ENCODE assay signal across 8 cellular contexts in genomic region chr17:67824735-67825626, GRCh38. TPM values are rescaled to one million over a fixed set of nuclear protein-coding genes. Genes with fewer than 3 reads are reported as not detected.
DNase-seq lines count a peak whose midpoint lies in the region; ATAC-seq and TF ChIP-seq lines count a peak whose summit lies in the region.

Gene BPTF (plus strand): TSS chr17:67825503. CDS start chr17:67825725, 222 bp downstream.

- peak; percentile 93 for DNase-seq in GDM1 (lab: John Stamatoyannopoulos, UW)
- DNase-seq in H9: peak; percentile 96
- peak; percentile 88 for DNase-seq in M059J (ENCODE audit: low read depth)
- peak; percentile 36 for DNase-seq in SIG-M5 (lab: John Stamatoyannopoulos, UW)
- DNase-seq in activated gamma-delta T cell treated with Interleukin-2 at 50 U/mL for 16 hours: peak; percentile 90
- peak; percentile 66 to 71 for DNase-seq in foreskin keratinocyte
- peak; percentile 95 for DNase-seq in neuronal stem cell (ENCODE audit: low spot score)

- no peaks in the 10 kb centered on the region for H4K20me1 ChIP-seq in H9 (ENCODE audit: control insufficient read depth, insufficient read depth, insufficient read length)

- peak within 1 kb of the TSS; percentile 86 for H3K9ac ChIP-seq in H9 (ENCODE audit: extremely low read depth, insufficient read length, low read length)
- peak within 1 kb of the TSS; percentile 92 for H3K9ac ChIP-seq in neuronal stem cell (ENCODE audit: low read depth, low read length, poor library complexity)

- peaks cover 0 to 3% of the 10 kb centered on the region in 2 experiments; a peak in 1 of 5 replicates for H3K9me3 Mint-ChIP-seq in H9

- peaks cover 5% of the 10 kb centered on the region for H3K23me2 ChIP-seq in H9 (ENCODE audit: insufficient read length, low read depth, low read length, poor library complexity, severe bottlenecking)

- H3K27ac ChIP-seq in H9 (ENCODE audit: insufficient read length, low read depth, low read length): peak within 1 kb of the TSS; percentile 66
- no peak within 1 kb of the TSS for H3K27ac ChIP-seq in foreskin keratinocyte
- H3K27ac ChIP-seq in neuronal stem cell (replicated peaks; ENCODE audit: low read length): peak within 1 kb of the TSS; percentile 94

- H3K18ac ChIP-seq in H9 (ENCODE audit: insufficient read length, low read depth, low read length) (peak within 1 kb of the TSS; percentile 71), neuronal stem cell (ENCODE audit: low read length) (peak within 1 kb of the TSS; percentile 95)

- H3K14ac ChIP-seq in H9 (ENCODE audit: insufficient read depth, low read length): peak within 1 kb of the TSS; percentile 88
- no peak within 1 kb of the TSS for H3K14ac ChIP-seq in neuronal stem cell (ENCODE audit: low read length)

- H2AFZ ChIP-seq in H9 (ENCODE audit: low read length) (peak within 1 kb of the TSS; percentile 37), neuronal stem cell (ENCODE audit: low read length) (peak within 1 kb of the TSS; percentile 99)

- H3K4me3 Mint-ChIP-seq in H9: peak within 1 kb of the TSS; percentile 96 to 98

- peak; percentile 96 for TF ChIP-seq CTCF in H9 (conservative IDR thresholded peaks at IDR 0.05)
- TF ChIP-seq CTCF in foreskin keratinocyte (conservative IDR thresholded peaks at IDR 0.05): peak; percentile 99
- TF ChIP-seq CTCF in subcutaneous adipose tissue (IDR thresholded peaks at IDR 0.05; ENCODE audit: low read depth): no peak

- H3K27ac Mint-ChIP-seq in H9: peak within 1 kb of the TSS; percentile 98 to 100 (median 99)

- no peaks in the 10 kb centered on the region for H3K4me1 ChIP-seq in H9 (ENCODE audit: insufficient read depth, low read length)
- peaks cover 25% of the 10 kb centered on the region for H3K4me1 ChIP-seq in foreskin keratinocyte
- H3K4me1 ChIP-seq in neuronal stem cell (ENCODE audit: control insufficient read depth in 2 of 2, insufficient read depth in 1 of 2, low read depth in 1 of 2, low read length in 2 of 2): peaks cover 0 to 2% of the 10 kb centered on the region in 2 donors

- no peak within 1 kb of the TSS for H2BK20ac ChIP-seq in H9 (ENCODE audit: low read depth, low read length, poor library complexity, severe bottlenecking)

- H2BK15ac ChIP-seq in H9 (ENCODE audit: low read depth, low read length): no peak within 1 kb of the TSS
- H2BK15ac ChIP-seq in neuronal stem cell (ENCODE audit: low read length): peak within 1 kb of the TSS; percentile 26

- no CpG with 5 or more reads among the region's 88 CpGs for WGBS in H9 (ENCODE audit: extremely low coverage, insufficient read length, low lambda C conversion rate)
- no CpG with 5 or more reads among the region's 88 CpGs for WGBS in neuronal stem cell (ENCODE audit: extremely low coverage in 2 of 2, insufficient read length in 2 of 2, insufficient replicate concordance in 1 of 2), 2 donors

- peak within 1 kb of the TSS; percentile 13 for H3K56ac ChIP-seq in H9 (ENCODE audit: insufficient read length, low read depth, low read length)

- H3K27me3 ChIP-seq in H9 (ENCODE audit: insufficient read depth, low read length) (no peaks in the 10 kb centered on the region), foreskin keratinocyte (peaks cover 3% of the 10 kb centered on the region), neuronal stem cell (ENCODE audit: control insufficient read depth in 3 of 3, insufficient read depth in 3 of 3, low read depth in 1 of 3, low read length in 3 of 3) (no peaks in the 10 kb centered on the region)

- H2AK5ac ChIP-seq in H9 (ENCODE audit: insufficient read length, low read length) (no peak within 1 kb of the TSS), neuronal stem cell (ENCODE audit: low read depth, low read length) (peak within 1 kb of the TSS; percentile 25)

- H4K8ac ChIP-seq in H9 (replicated peaks; ENCODE audit: insufficient read length, low read depth, low read length) (no peak within 1 kb of the TSS), neuronal stem cell (ENCODE audit: low read depth, low read length) (no peak within 1 kb of the TSS)

- peak; percentile 92 for ATAC-seq in foreskin keratinocyte

- H3T11ph ChIP-seq in H9 (ENCODE audit: low read length): no peak within 1 kb of the TSS

- H3K36me3 Mint-ChIP-seq in H9 (ENCODE audit: insufficient read depth in 1 of 3, low read depth in 3 of 3): peaks cover 7 to 29% (median 18%) of the 10 kb centered on the region in 3 experiments; a peak in 6 of 7 replicates

- peaks cover 7% of the 10 kb centered on the region for H3K27me3 Mint-ChIP-seq in H9 (ENCODE audit: low read depth)

- H2BK120ac ChIP-seq in H9 (ENCODE audit: low read depth, low read length, poor library complexity, severe bottlenecking) (no peak within 1 kb of the TSS), neuronal stem cell (ENCODE audit: low read depth, low read length) (no peak within 1 kb of the TSS)

- H4K5ac ChIP-seq in H9 (ENCODE audit: insufficient read length, low read depth, low read length): peak within 1 kb of the TSS; percentile 19

- H3K36me3 ChIP-seq in neuronal stem cell (replicated peaks in 1 of 2; ENCODE audit: control insufficient read depth in 2 of 2, insufficient read depth in 2 of 2, low read length in 2 of 2): peaks cover 0 to 15% of the 10 kb centered on the region in 2 donors

- H3K79me1 ChIP-seq in H9 (ENCODE audit: insufficient read depth, low read depth, low read length, poor library complexity, severe bottlenecking) (no peaks in the 10 kb centered on the region), neuronal stem cell (ENCODE audit: low read depth, low read length) (no peaks in the 10 kb centered on the region)

- H3K4me3 ChIP-seq in neuronal stem cell (ENCODE audit: low read length in 2 of 2): peak within 1 kb of the TSS; percentile 90 to 98

- H3K4me1 Mint-ChIP-seq in H9: peaks cover 17 to 25% of the 10 kb centered on the region in 2 experiments

- peaks cover 21% of the 10 kb centered on the region; the same call in 1 of the 2 replicates for H3K79me2 ChIP-seq in H9 (ENCODE audit: insufficient read depth, low read length)

- H3K23ac ChIP-seq in H9 (ENCODE audit: insufficient read length, low read depth, low read length): no peak within 1 kb of the TSS
- H3K23ac ChIP-seq in neuronal stem cell (ENCODE audit: low read depth, low read length, poor library complexity): peak within 1 kb of the TSS; percentile 43

- H4K91ac ChIP-seq in H9 (ENCODE audit: insufficient read length, low read depth, low read length): no peak within 1 kb of the TSS
- H4K91ac ChIP-seq in neuronal stem cell (ENCODE audit: low read depth, low read length, poor library complexity): no peak within 1 kb of the TSS

- H3K9me3 ChIP-seq in H9 (ENCODE audit: control insufficient read depth, low read depth, low read length): no peaks in the 10 kb centered on the region
- no peaks in the 10 kb centered on the region for H3K9me3 ChIP-seq in neuronal stem cell (replicated peaks in 1 of 2; ENCODE audit: control insufficient read depth in 2 of 2, insufficient read depth in 1 of 2, low read depth in 1 of 2, low read length in 2 of 2)

- H3K4ac ChIP-seq in H9 (ENCODE audit: low read depth, low read length): no peak within 1 kb of the TSS
- peak within 1 kb of the TSS; percentile 90 for H3K4ac ChIP-seq in neuronal stem cell (ENCODE audit: low read length)

- peak within 1 kb of the TSS; percentile 79 for H3K4me2 ChIP-seq in H9 (ENCODE audit: insufficient read depth, insufficient read length, low read length)
- H3K4me2 ChIP-seq in neuronal stem cell (ENCODE audit: insufficient read depth, low read length, poor library complexity, severe bottlenecking): peak within 1 kb of the TSS; percentile 83

- no peak within 1 kb of the TSS for H2BK12ac ChIP-seq in H9 (ENCODE audit: insufficient read length, low read depth, low read length)
- no peak within 1 kb of the TSS for H2BK12ac ChIP-seq in neuronal stem cell (ENCODE audit: low read length)

- peak within 1 kb of the TSS; percentile 6 for H2BK5ac ChIP-seq in H9 (ENCODE audit: insufficient read length, low read length)
- no peak within 1 kb of the TSS for H2BK5ac ChIP-seq in neuronal stem cell (ENCODE audit: low read length)

RNA-seq across cellular contexts. Expression of gene BPTF, which starts in this region (rescaled TPM):
- total RNA-seq in H9 (2021) (201 and 203 TPM in 2 replicates), foreskin keratinocyte (39.7 and 41.6 TPM in 2 replicates), subcutaneous adipose tissue (10 to 100 TPM; 64.4 to 95.9 (median 77.5) TPM)
- 10.4 and 24.2 TPM in 2 replicates for total RNA-seq in M059J (2014; rRNA removed; shearing (Covaris generic))
- 10.3 and 11.6 TPM in 2 replicates for polyA plus RNA-seq in foreskin keratinocyte
- 106 TPM for polyA plus RNA-seq in neuronal stem cell (2013, experiment 1 of 2)
- polyA plus RNA-seq in neuronal stem cell (2013, experiment 2 of 2): 109 TPM

Comparison
In these comparisons a context has a peak if more than half of its experiments do, and no peak if none do; other contexts are left out.
1. DNase-seq: peak in every context shown above with its lines; median percentile 96 in H9; 95 in neuronal stem cell; 93 in GDM1; 90 in activated gamma-delta T cell treated with Interleukin-2 at 50 U/mL for 16 hours; 88 in M059J; 68 in foreskin keratinocyte; 36 in SIG-M5.